ENCODE assay signal across 13 cellular contexts in genomic region chr9:134375011-134375390, GRCh38. TPM values are rescaled to one million over a fixed set of nuclear protein-coding genes. Genes with fewer than 3 reads are reported as not detected.
DNase-seq lines count a peak whose midpoint lies in the region; ATAC-seq, FAIRE-seq and TF ChIP-seq lines count a peak whose summit lies in the region.
"Had no signal": no experiment of that assay in that cellular context is flagged by ENCODE, and none has a peak within 500 bp of the region (broad histone marks: within the 10 kb centered on the region; RNA-seq: fewer than 3 reads in every experiment).

No MANE protein-coding gene starts in this region.

- WGBS in K562 (ENCODE audit: insufficient coverage, low coverage, missing lambda C conversion rate) = 35% methylated on average over 5 of the region's 6 CpGs
- WGBS in right cardiac atrium = 17% methylated on average over 6 of the region's 6 CpGs

- H3K4me3 ChIP-seq in K562 (no peak overlapping the region), right cardiac atrium (ENCODE audit: low read length) (no peak overlapping the region), rectal smooth muscle tissue (ENCODE audit: low read length) (peak overlapping the region; percentile 25)
- H3K4me3 ChIP-seq: mucosa of descending colon had no signal

- no peaks in the 10 kb centered on the region for H3K36me3 ChIP-seq in K562 (ENCODE audit: control insufficient read depth, insufficient read depth, low read length)
- H3K36me3 ChIP-seq in rectal smooth muscle tissue (ENCODE audit: control insufficient read depth, insufficient read depth, low read length) = no peaks in the 10 kb centered on the region

- TF ChIP-seq RAD21 in K562 (CRISPR knock-in tag; conservative IDR thresholded peaks at IDR 0.05 in 1 of 2, IDR thresholded peaks at IDR 0.05 in 1 of 2) = no peak

- in situ Hi-C loops in K562 (cut with MboI) = no loop called here

- POLR2A ChIA-PET in K562 (lab: Yijun Ruan, JAX) = no interaction called here
- POLR2A ChIA-PET in GM10248 (lab: Yijun Ruan, JAX) = no interaction called here

- H3K9me1 ChIP-seq in K562 (ENCODE audit: control insufficient read depth, insufficient read depth, low read length) = no peaks in the 10 kb centered on the region

- peaks cover 9% of the 10 kb centered on the region; the same call in 2 of the 3 replicates for H3K79me2 ChIP-seq in K562 (ENCODE audit: control insufficient read depth, insufficient read depth, low read length)

- no peak overlapping the region for H2AFZ ChIP-seq in K562 (ENCODE audit: low read depth, low read length)

- no peak for FAIRE-seq in K562 (lab: Jason Lieb, UNC)
- FAIRE-seq: bronchial epithelial cell had no signal

- no peak for TF ChIP-seq POLR2A in K562 (conservative IDR thresholded peaks at IDR 0.05)

- H3K27me3 ChIP-seq in K562 (ENCODE audit: control insufficient read depth in 2 of 2, insufficient read depth in 2 of 2, low read length in 2 of 2) = no peaks in the 10 kb centered on the region
- H3K27me3 ChIP-seq in right cardiac atrium (ENCODE audit: control insufficient read depth, insufficient read depth) = no peaks in the 10 kb centered on the region
- no peaks in the 10 kb centered on the region for H3K27me3 ChIP-seq in rectal smooth muscle tissue (ENCODE audit: control insufficient read depth, insufficient read depth, low read length)

- peaks cover 81% of the 10 kb centered on the region for H4K20me1 ChIP-seq in K562 (replicated peaks; ENCODE audit: control insufficient read depth, insufficient read depth, low read length)

- no TSS peak for BruUV-seq in K562 (replicated peaks; lab: Mats Ljungman, UMichigan)

- no peak for TF ChIP-seq CTCF in K562 (IDR thresholded peaks at IDR 0.05 in 2 of 3, conservative IDR thresholded peaks at IDR 0.05 in 1 of 3; ENCODE audit: insufficient read depth in 2 of 3, low read depth in 1 of 3, low read length in 3 of 3)
- TF ChIP-seq CTCF in GM10248 (IDR thresholded peaks at IDR 0.05; ENCODE audit: control extremely low read depth, extremely low read depth, low read depth, missing control alignments) = no peak
- no peak for TF ChIP-seq CTCF in GM20000 (IDR thresholded peaks at IDR 0.05; ENCODE audit: extremely low read depth, missing control alignments)

- peak; percentile 20; the same call in 2 of the 3 replicates for ATAC-seq in K562
- ATAC-seq in right cardiac atrium = peak; percentile 49 to 57
- no peak for ATAC-seq in HG03196 (IDR thresholded peaks at IDR 0.05; ENCODE audit: unreplicated experiment)
- ATAC-seq: mucosa of descending colon had no signal

- intact Hi-C loops in K562 (cut with micrococcal nuclease) (no loop called here), right cardiac atrium (cut with DNase I) (loop anchor here in 1 of 4 donors (5.0 kb wide), 1 partner anchor 57 kb away; no protein-coding TSS in a partner anchor)

- no peak for TF ChIP-seq EP300 in K562 (IDR thresholded peaks at IDR 0.05; ENCODE audit: low read length)

- H3K9me3 ChIP-seq in K562 (replicated peaks; ENCODE audit: control insufficient read depth, insufficient read depth, low read depth, low read length) (no peaks in the 10 kb centered on the region), right cardiac atrium (ENCODE audit: control insufficient read depth, low read length) (no peaks in the 10 kb centered on the region)
- H3K9me3 ChIP-seq: Caco-2, mucosa of descending colon had no signal

- CTCF ChIA-PET in K562 (lab: Yijun Ruan, JAX; ENCODE audit: low intra/inter-chr PET ratio) = no interaction called here
- CTCF ChIA-PET in GM10248 (lab: Yijun Ruan, JAX) = no interaction called here

- peaks cover 0 to 90% of the 10 kb centered on the region in 2 experiments; a peak in 2 of 5 replicates for H3K4me1 ChIP-seq in K562 (replicated peaks in 1 of 2; ENCODE audit: control insufficient read depth in 2 of 2, insufficient read depth in 2 of 2, low read length in 2 of 2)
- H3K4me1 ChIP-seq in right cardiac atrium (ENCODE audit: control insufficient read depth, insufficient read depth, low read length) = peaks cover 56% of the 10 kb centered on the region
- H3K4me1 ChIP-seq in rectal smooth muscle tissue (ENCODE audit: control insufficient read depth, insufficient read depth, low read length) = peaks cover 32% of the 10 kb centered on the region
- H3K4me1 ChIP-seq: Caco-2 had no signal

- DNase-seq in CD1c-positive myeloid dendritic cell (ENCODE audit: extremely low spot score) (peak; percentile 66), K562 (ENCODE audit: extremely low read depth in 1 of 4, low spot score in 3 of 4) (no peak), right cardiac atrium (peak; percentile 76 to 90 (median 84)), GM10248 (ENCODE audit: extremely low spot score) (no peak), hippocampal formation (lab: John Stamatoyannopoulos, UW) (no peak), GM20000 (ENCODE audit: low spot score) (no peak)
- DNase-seq: activated B cell treated with CpG ODN at 0.5 μM for 24 hours, Caco-2, mucosa of descending colon, NCI-H2029 had no signal

- H3K9ac ChIP-seq in K562 (ENCODE audit: insufficient read depth in 1 of 2, low read depth in 2 of 2, low read length in 2 of 2) (peak overlapping the region in 1 of 2 experiments; percentile 81; a peak in 1 of 4 replicates), rectal smooth muscle tissue (ENCODE audit: low read length) (no peak overlapping the region)

- H3K4me2 ChIP-seq in K562 (ENCODE audit: insufficient read depth, low read length) = no peak overlapping the region

- H3K27ac ChIP-seq in K562 (ENCODE audit: extremely low read depth, low read depth, low read length) (no peak overlapping the region), right cardiac atrium (ENCODE audit: low read length) (peak overlapping the region; percentile 91), rectal smooth muscle tissue (ENCODE audit: low read depth, low read length) (peak overlapping the region; percentile 80)

TF ChIP-seq in K562, 482 proteins besides CTCF, POLR2A, EP300 and RAD21:
- no peak for TF ChIP-seq TBL1XR1 (IDR thresholded peaks at IDR 0.05; ENCODE audit: low read length in 2 of 2)
- no peak for TF ChIP-seq SAP30 (IDR thresholded peaks at IDR 0.05; ENCODE audit: borderline replicate concordance, insufficient read depth, low read depth, low read length, poor library complexity, severe bottlenecking)
- peak; percentile 92 for TF ChIP-seq ZFP36 (IDR thresholded peaks at IDR 0.05; ENCODE audit: low read depth, low read length, partially characterized antibody)
- TF ChIP-seq ZNF436 (CRISPR knock-in tag; IDR thresholded peaks at IDR 0.05) = 0 out of 2 replicates have a peak, but pooled peaks have one; percentile 23

RNA-seq across cellular contexts. Expression of gene RXRA, which starts 48.7 kb away (rescaled TPM):
- total RNA-seq in K562 (2011; cell fraction: chromatin; rRNA removed; ENCODE audit: low replicate concordance) = 9.2 and 26.3 TPM in 2 replicates
- total RNA-seq in K562 (2011; cell fraction: nucleolus; rRNA removed) = 12.6 and 15.3 TPM in 2 replicates
- 9.4 and 10.3 TPM in 2 replicates for total RNA-seq in K562 (2011; cell fraction: nucleoplasm; rRNA removed)
- total RNA-seq in K562 (2014; rRNA removed) (9.6 and 11.0 TPM in 2 replicates), K562 (2014; rRNA removed; fragmentation: Illumina TruSeq; extraction: Trizol) (1.5 and 1.8 TPM in 2 replicates), K562 (2015; rRNA removed; fragmentation: Illumina TruSeq; extraction: Trizol) (4.2 and 5.7 TPM in 2 replicates), K562 (2021) (21.4 and 23.6 TPM in 2 replicates), right cardiac atrium (10 to 100 TPM; 48.1 to 72.3 (median 61.7) TPM)
- polyA plus RNA-seq in K562 (2011; rRNA removed) (4.0 and 4.6 TPM in 2 replicates), K562 (2014; fragmentation: Illumina TruSeq; extraction: Trizol) (5.2 and 14.5 TPM in 2 replicates), K562 (2014; fragmentation: Nextera tagmentation; extraction: Ambion mirVana) (under 1 TPM; 0.35 to 0.56 TPM), K562 (2014; rRNA removed) (6.8 and 14.8 TPM in 2 replicates), right cardiac atrium (66.0 TPM)
- 8.4 and 14.0 TPM in 2 replicates for polyA plus RNA-seq in K562 (2011; cell fraction: cytosol; rRNA removed)
- 7.8 and 14.2 TPM in 2 replicates for polyA plus RNA-seq in K562 (2011; cell fraction: nucleus; rRNA removed)
- polyA plus RNA-seq in K562 (2012) = 13.9 and 14.6 TPM in 2 replicates
- 2.2 and 4.3 TPM in 2 replicates for polyA minus RNA-seq in K562 (2011; rRNA and poly(A)+ RNA removed)
- polyA minus RNA-seq in K562 (2011; cell fraction: cytosol; rRNA and poly(A)+ RNA removed) = 13.6 and 24.3 TPM in 2 replicates
- 6.7 and 8.4 TPM in 2 replicates for polyA minus RNA-seq in K562 (2011; cell fraction: nucleus; rRNA and poly(A)+ RNA removed)

Comparison
In these comparisons a context has a peak if more than half of its experiments do, and no peak if none do; other contexts are left out.
1. DNase-seq: peak in CD1c-positive myeloid dendritic cell (single experiment) and right cardiac atrium (3 of 3); none in K562 (0 of 4), GM10248 (single experiment), hippocampal formation (0 of 2) and GM20000 (single experiment).